In the genomic region with DNA sequence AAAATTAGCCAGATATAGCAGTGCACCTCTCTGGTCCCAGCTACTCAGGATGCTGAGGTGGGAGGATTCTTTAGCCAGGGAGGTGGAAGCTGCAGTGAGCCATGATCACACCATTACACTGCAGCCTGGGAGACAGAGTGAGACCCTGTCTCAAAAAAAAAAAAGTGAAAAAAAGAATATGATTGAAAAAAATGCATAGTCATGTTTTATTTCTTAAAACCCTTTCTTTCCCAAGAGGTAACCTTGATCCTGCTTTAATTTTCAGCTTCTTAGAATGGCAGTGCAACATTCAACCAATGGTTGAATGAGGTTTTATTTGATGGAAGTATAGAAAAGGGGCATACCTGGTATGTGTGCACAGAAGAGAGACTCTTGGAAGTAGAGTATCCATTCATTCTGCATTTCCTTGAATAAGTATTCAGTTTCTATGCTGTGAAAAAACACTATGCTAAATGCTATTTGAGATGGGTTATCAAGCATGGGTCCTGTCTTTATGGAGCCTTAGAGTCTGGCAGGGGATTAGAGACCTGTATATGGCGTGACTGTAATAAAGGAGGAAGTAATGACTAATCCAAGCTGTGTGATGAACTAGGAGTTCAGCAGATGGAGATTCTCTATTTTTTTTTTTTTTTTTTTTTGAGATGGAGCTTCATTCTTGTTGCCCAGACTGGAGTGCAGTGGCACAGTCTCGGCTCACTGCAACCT, we compare ENCODE assay signal across 14 cellular contexts.
DNase-seq lines count a peak whose midpoint lies in the region; ATAC-seq and TF ChIP-seq lines count a peak whose summit lies in the region.
"Had no signal": no experiment of that assay in that cellular context is flagged by ENCODE, and none has a peak within 500 bp of the region (broad histone marks: within the 10 kb centered on the region; RNA-seq: fewer than 3 reads in every experiment).

No MANE protein-coding gene starts in this region.

- no peaks in the 10 kb centered on the region for H3K27me3 Mint-ChIP-seq in CD14-positive monocyte (ENCODE audit: low read depth in 3 of 3)
- H3K27me3 Mint-ChIP-seq: CD4-positive, alpha-beta T cell had no signal

- H3K27me3 ChIP-seq in ACC112 (ENCODE audit: insufficient read depth, low read length) = no peaks in the 10 kb centered on the region

- H3K36me3 ChIP-seq in ACC112 (ENCODE audit: insufficient read depth, low read length) = 0 out of 2 replicates have a peak, but pooled peaks cover 3% of the 10 kb centered on the region
- H3K36me3 ChIP-seq: prostate gland had no signal

- no peak overlapping the region for H3K4me3 Mint-ChIP-seq in CD14-positive monocyte
- H3K4me3 Mint-ChIP-seq: CD4-positive, alpha-beta T cell had no signal

- H3K36me3 Mint-ChIP-seq in CD14-positive monocyte = no peaks in the 10 kb centered on the region

- no peaks in the 10 kb centered on the region for H3K9me3 Mint-ChIP-seq in CD14-positive monocyte
- H3K9me3 Mint-ChIP-seq: CD4-positive, alpha-beta T cell had no signal

- no peak overlapping the region for H3K4me3 ChIP-seq in ACC112 (ENCODE audit: low read depth, low read length)
- no peak overlapping the region for H3K4me3 ChIP-seq in HFF-Myc (replicated peaks; ENCODE audit: low read depth, low read length)
- H3K4me3 ChIP-seq: prostate gland had no signal

- peaks cover 61% of the 10 kb centered on the region for H3K4me1 ChIP-seq in ACC112 (ENCODE audit: control insufficient read depth, insufficient read depth, low read length, unreplicated experiment)

- TF ChIP-seq CTCF in HFF-Myc (IDR thresholded peaks at IDR 0.05; ENCODE audit: low read depth, low read length, missing control alignments) = no peak
- TF ChIP-seq CTCF in CD14-positive monocyte (IDR thresholded peaks at IDR 0.05) = no peak

- intact Hi-C loops in CD14-positive monocyte (cut with micrococcal nuclease) = no loop called here

- no peak overlapping the region for H2AFZ ChIP-seq in ACC112 (ENCODE audit: low read length, unreplicated experiment)

- H3K27ac Mint-ChIP-seq in CD14-positive monocyte = peak overlapping the region in 1 of 7 donors; percentile 18
- H3K27ac Mint-ChIP-seq: CD4-positive, alpha-beta T cell had no signal

- ATAC-seq in SK-N-SH treated with all-trans-retinoic acid at 6 μM for 48 hours (peak; percentile 7; the same call in 1 of the 3 replicates), GM21529 (IDR thresholded peaks at IDR 0.05; ENCODE audit: unreplicated experiment) (no peak), HG03378 (IDR thresholded peaks at IDR 0.05; ENCODE audit: unreplicated experiment) (no peak)

- peak overlapping the region; percentile 96 for H3K27ac ChIP-seq in ACC112 (ENCODE audit: low read depth, low read length)
- H3K27ac ChIP-seq: prostate gland had no signal

- H3K79me2 ChIP-seq in ACC112 (ENCODE audit: control insufficient read depth, insufficient read depth, low read length, unreplicated experiment) = peaks cover 22% of the 10 kb centered on the region

- H3K4me1 Mint-ChIP-seq in CD14-positive monocyte = peaks cover 21% of the 10 kb centered on the region

- DNase-seq in HFF-Myc (ENCODE audit: extremely low read depth, low read depth) = peak; percentile 76
- DNase-seq in fibroblast of peridontal ligament (ENCODE audit: extremely low read depth) = peak; percentile 52
- DNase-seq in cerebellar cortex (ENCODE audit: low spot score) = no peak
- DNase-seq in CD14-positive monocyte (ENCODE audit: low spot score) = no peak
- DNase-seq: activated CD4-positive, alpha-beta T cell treated with anti-CD3 and anti-CD28 coated beads for 4 hours; CD4-positive, alpha-beta T cell; effector memory CD4-positive, alpha-beta T cell; kidney glomerular epithelial cell; NCI-H1417 had no signal

TF ChIP-seq in SK-N-SH treated with all-trans-retinoic acid at 6 μM for 48 hours, 23 proteins besides CTCF, POLR2A, EP300 and RAD21:
- TF ChIP-seq ZNF8 (CRISPR knock-in tag; IDR thresholded peaks at IDR 0.05) (0 out of 2 replicates have a peak, but pooled peaks have one; percentile 6), ZFP30 (CRISPR knock-in tag; IDR thresholded peaks at IDR 0.05) (no peak), ZFP3 (CRISPR knock-in tag; IDR thresholded peaks at IDR 0.05) (0 out of 2 replicates have a peak, but pooled peaks have one; percentile 39)

Comparison
In these comparisons a context has a peak if more than half of its experiments do, and no peak if none do; other contexts are left out.
1. DNase-seq: peak in HFF-Myc (single experiment) and fibroblast of peridontal ligament (single experiment); none in cerebellar cortex (single experiment) and CD14-positive monocyte (single experiment).